In the genomic region with DNA sequence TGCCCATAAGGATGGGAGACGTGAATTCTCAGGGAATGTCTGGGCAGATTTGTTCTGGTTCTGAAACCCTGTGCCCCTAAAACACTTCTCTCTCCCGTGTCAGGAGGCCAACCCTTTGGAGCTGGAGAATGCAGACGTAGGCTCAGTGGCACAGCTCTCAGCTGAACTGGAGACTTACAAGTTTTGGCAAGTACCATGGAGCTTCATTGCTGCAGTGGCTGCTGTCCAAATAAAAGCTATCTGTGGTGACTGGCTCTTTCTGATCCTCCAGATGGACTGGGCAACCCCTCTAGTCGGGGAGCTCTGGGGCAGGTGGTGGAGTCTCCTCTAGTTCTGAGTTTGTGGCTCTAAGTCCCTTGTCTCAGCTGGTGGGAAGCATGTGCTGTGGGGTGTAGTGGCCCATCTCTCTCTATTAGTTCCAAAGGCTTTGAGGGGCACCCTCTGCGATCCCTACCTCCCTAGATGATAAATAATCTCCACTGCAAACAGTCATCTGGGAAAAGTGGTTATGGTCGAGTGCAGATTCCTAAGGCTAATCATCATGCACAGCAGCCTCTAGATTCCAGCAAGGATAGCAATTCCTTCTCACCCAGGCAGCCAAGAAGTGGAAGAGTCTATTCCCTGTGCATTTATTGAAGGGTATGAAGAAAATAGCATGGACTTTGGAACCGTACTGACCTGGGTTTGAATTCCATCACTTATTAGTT, we compare ENCODE assay signal across 16 cellular contexts.
A peak's percentile ranks its signal among the peaks of the same experiment; 100 is the strongest.
DNase-seq lines count a peak whose midpoint lies in the region; ATAC-seq, FAIRE-seq and TF ChIP-seq lines count a peak whose summit lies in the region.
"Had no signal": no experiment of that assay in that cellular context is flagged by ENCODE, and none has a peak within 500 bp of the region (broad histone marks: within the 10 kb centered on the region; RNA-seq: fewer than 3 reads in every experiment).

No MANE protein-coding gene starts in this region.

- H3K4me1 Mint-ChIP-seq in mesothelial cell of epicardium, result no peaks in the 10 kb centered on the region
- H3K4me1 Mint-ChIP-seq: stimulated activated effector memory CD8-positive, alpha-beta T cell treated with anti-CD3 and anti-CD28 coated beads, Interleukin-12 subunit alpha, Interleukin-12 subunit beta, amount 100 ng/mL, for 72 hours had no signal

- no peaks in the 10 kb centered on the region for H3K36me3 Mint-ChIP-seq in mesothelial cell of epicardium
- H3K36me3 Mint-ChIP-seq: stimulated activated effector memory CD8-positive, alpha-beta T cell treated with anti-CD3 and anti-CD28 coated beads, Interleukin-12 subunit alpha, Interleukin-12 subunit beta, amount 100 ng/mL, for 72 hours had no signal

- H3K27me3 ChIP-seq in bronchial epithelial cell (ENCODE audit: control insufficient read depth, insufficient read depth, low read length), result no peaks in the 10 kb centered on the region
- H3K27me3 ChIP-seq: neutrophil, upper lobe of right lung had no signal

- FAIRE-seq in bronchial epithelial cell (lab: Jason Lieb, UNC), result peak; percentile 40
- FAIRE-seq: H1 had no signal

- H3K27ac Mint-ChIP-seq in mesothelial cell of epicardium, result no peak overlapping the region
- H3K27ac Mint-ChIP-seq: activated CD8-positive, alpha-beta T cell treated with anti-CD3 and anti-CD28 coated beads for 36 hours; stimulated activated effector memory CD8-positive, alpha-beta T cell treated with anti-CD3 and anti-CD28 coated beads, Interleukin-12 subunit alpha, Interleukin-12 subunit beta, amount 100 ng/mL, for 72 hours had no signal

- no peak overlapping the region for H3K4me3 Mint-ChIP-seq in mesothelial cell of epicardium
- H3K4me3 Mint-ChIP-seq: activated CD8-positive, alpha-beta T cell treated with anti-CD3 and anti-CD28 coated beads for 36 hours; stimulated activated effector memory CD8-positive, alpha-beta T cell treated with anti-CD3 and anti-CD28 coated beads, Interleukin-12 subunit alpha, Interleukin-12 subunit beta, amount 100 ng/mL, for 72 hours had no signal

- no peak overlapping the region for H3K4me3 ChIP-seq in bronchial epithelial cell (ENCODE audit: low read depth, low read length)
- H3K4me3 ChIP-seq: upper lobe of right lung had no signal

- peaks cover 18% of the 10 kb centered on the region for H3K27me3 Mint-ChIP-seq in mesothelial cell of epicardium (ENCODE audit: low read depth)

- H3K9me3 Mint-ChIP-seq in mesothelial cell of epicardium, result peaks cover 4% of the 10 kb centered on the region
- H3K9me3 Mint-ChIP-seq: activated CD8-positive, alpha-beta T cell treated with anti-CD3 and anti-CD28 coated beads for 36 hours had no signal

- no peaks in the 10 kb centered on the region for H3K36me3 ChIP-seq in bronchial epithelial cell (ENCODE audit: control insufficient read depth, insufficient read depth, low read length)
- H3K36me3 ChIP-seq: neutrophil, upper lobe of right lung had no signal

- ATAC-seq in HG02610 (IDR thresholded peaks at IDR 0.05; ENCODE audit: unreplicated experiment), result no peak
- ATAC-seq in HG03342 (IDR thresholded peaks at IDR 0.05; ENCODE audit: unreplicated experiment), result no peak
- no peak for ATAC-seq in GM19467 (IDR thresholded peaks at IDR 0.05; ENCODE audit: unreplicated experiment)
- ATAC-seq: activated CD8-positive, alpha-beta T cell treated with anti-CD3 and anti-CD28 coated beads for 36 hours; sciatic nerve; stimulated activated effector memory CD8-positive, alpha-beta T cell treated with anti-CD3 and anti-CD28 coated beads, Interleukin-12 subunit alpha, Interleukin-12 subunit beta, amount 100 ng/mL, for 72 hours; upper lobe of right lung had no signal

- TF ChIP-seq CTCF in bronchial epithelial cell (IDR thresholded peaks at IDR 0.05; ENCODE audit: insufficient read depth, low read length, severe bottlenecking) (no peak), mesothelial cell of epicardium (IDR thresholded peaks at IDR 0.05; ENCODE audit: unreplicated experiment) (no peak)

- peak; percentile 79 for DNase-seq in DMS 273 (lab: John Stamatoyannopoulos, UW; ENCODE audit: unreplicated experiment)
- peak; percentile 37 for DNase-seq in LHCN-M2 (ENCODE audit: low read depth)
- peak; percentile 36 for DNase-seq in bronchial epithelial cell (ENCODE audit: low read depth)
- peak; percentile 83 for DNase-seq in kidney glomerular epithelial cell (lab: John Stamatoyannopoulos, UW)
- DNase-seq in mesothelial cell of epicardium (ENCODE audit: low spot score in 2 of 2, unreplicated experiment in 2 of 2), result no peak
- DNase-seq: activated CD8-positive, alpha-beta T cell treated with anti-CD3 and anti-CD28 coated beads for 36 hours; aorta; NCI-H1105; upper lobe of right lung had no signal

Comparison
In these comparisons a context has a peak if more than half of its experiments do, and no peak if none do; other contexts are left out.
1. DNase-seq: peak in DMS 273 (single experiment), LHCN-M2 (single experiment), bronchial epithelial cell (single experiment) and kidney glomerular epithelial cell (single experiment); none in mesothelial cell of epicardium (0 of 2).